In genomic region chr7:139767561-139767982, GRCh38 we compare ENCODE assay signal across 9 cellular contexts. TPM values are rescaled to one million over a fixed set of nuclear protein-coding genes. Genes with fewer than 3 reads are reported as not detected.
DNase-seq lines count a peak whose midpoint lies in the region; ATAC-seq lines count a peak whose summit lies in the region.
"Had no signal": no experiment of that assay in that cellular context is flagged by ENCODE, and none has a peak within 500 bp of the region (broad histone marks: within the 10 kb centered on the region; RNA-seq: fewer than 3 reads in every experiment).

No MANE protein-coding gene starts in this region.

- H3K4me1 Mint-ChIP-seq in naive B cell, result peaks cover 23 to 34% (median 27%) of the 10 kb centered on the region in 3 donors

- H3K79me2 ChIP-seq in Karpas-422 (ENCODE audit: low read length), result no peaks in the 10 kb centered on the region

- H3K4me1 ChIP-seq in Karpas-422 (ENCODE audit: low read length), result no peaks in the 10 kb centered on the region

- ATAC-seq in GM18517 (IDR thresholded peaks at IDR 0.05; ENCODE audit: unreplicated experiment) (peak; percentile 95), GM21786 (IDR thresholded peaks at IDR 0.05; ENCODE audit: unreplicated experiment) (peak; percentile 96), naive B cell (ENCODE audit: low read depth in 2 of 2) (peak; percentile 60 to 63)

- no peaks in the 10 kb centered on the region for H3K9me2 ChIP-seq in Karpas-422 (replicated peaks; ENCODE audit: insufficient read depth, low read length)

- H3K4me3 ChIP-seq in Karpas-422 (ENCODE audit: low read length), result no peak overlapping the region
- H3K4me3 ChIP-seq: coronary artery had no signal

- intact Hi-C loops in posterior cingulate gyrus (cut with DNase I), result no loop called here

- no peak overlapping the region for H3K4me2 ChIP-seq in Karpas-422 (ENCODE audit: low read depth, low read length, poor library complexity, severe bottlenecking)

- H3K27ac ChIP-seq in Karpas-422 (ENCODE audit: low read length), result no peak overlapping the region

- H3K27ac Mint-ChIP-seq in naive B cell, result peak overlapping the region in 5 of 6 donors; percentile 28 to 93 (median 68)

- no peaks in the 10 kb centered on the region for H4K20me1 ChIP-seq in Karpas-422 (ENCODE audit: insufficient read depth, low read depth, low read length)

- peaks cover 0 to 5% of the 10 kb centered on the region in 2 donors for H3K36me3 Mint-ChIP-seq in naive B cell

- H3K9me3 ChIP-seq in Karpas-422 (ENCODE audit: low read length), result no peaks in the 10 kb centered on the region

- H3K9me3 Mint-ChIP-seq in naive B cell, result no peaks in the 10 kb centered on the region

- H3K4me3 Mint-ChIP-seq in naive B cell, result peak overlapping the region in 3 of 8 donors; percentile 1 to 29 (median 26)

- H3K27me3 ChIP-seq in Karpas-422 (ENCODE audit: low read length), result no peaks in the 10 kb centered on the region; the same call in 1 of the 2 replicates

- no peaks in the 10 kb centered on the region for H3K36me3 ChIP-seq in Karpas-422 (ENCODE audit: insufficient read depth, low read length)

- H3K9ac ChIP-seq in Karpas-422 (ENCODE audit: low read length), result no peak overlapping the region

- H3K27me3 Mint-ChIP-seq in naive B cell, result no peaks in the 10 kb centered on the region

- H2AFZ ChIP-seq in Karpas-422 (ENCODE audit: low read length), result no peak overlapping the region

- DNase-seq in MV-4-11 (lab: John Stamatoyannopoulos, UW), result peak; percentile 72
- DNase-seq in naive B cell, result no peak
- DNase-seq in NCI-H187 treated with DMSO at 0.1 percent for 48 hours (lab: John Stamatoyannopoulos, UW), result no peak
- DNase-seq in posterior cingulate gyrus, result no peak
- no peak for DNase-seq in NCI-H2171 (lab: John Stamatoyannopoulos, UW)
- no peak for DNase-seq in Karpas-422

RNA-seq across cellular contexts. Expression of gene HIPK2, which starts 10.2 kb away (rescaled TPM):
- 1 to 10 TPM in 2 of 6 donors, under 1 TPM in 4; 0.54 to 1.1 (median 0.79) TPM for polyA plus RNA-seq in naive B cell (ENCODE audit: low read depth in 6 of 6)
- not detected in 2 replicates for total RNA-seq in Karpas-422 (2014; rRNA removed; shearing (Covaris generic); ENCODE audit: low replicate concordance)
